ENCODE assay signal across 2 cellular contexts in the genomic region with DNA sequence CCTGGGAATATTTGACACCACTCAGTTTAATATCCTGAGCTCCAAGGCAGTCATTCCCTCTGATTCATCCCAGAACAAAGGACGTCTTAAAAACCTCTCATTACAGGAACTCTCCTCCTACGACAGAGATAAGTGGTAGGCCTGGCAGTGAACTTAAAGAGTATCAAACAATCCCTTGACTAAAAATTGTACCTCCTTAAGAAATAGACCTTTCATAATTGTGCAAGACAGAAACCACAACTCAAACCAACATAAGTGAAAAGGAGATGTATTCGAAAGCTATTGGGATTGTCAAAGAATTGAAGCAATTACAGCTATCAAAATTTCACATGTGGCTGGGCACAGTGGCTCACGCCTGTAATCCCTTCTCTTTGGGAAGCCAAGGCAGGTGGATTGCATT.
TF ChIP-seq lines count a peak whose summit lies in the region.

No MANE protein-coding gene starts in this region.

TF ChIP-seq in GM12878, 131 proteins besides CTCF, POLR2A, EP300 and RAD21 (continues in another document):
- TF ChIP-seq RAD51 (IDR thresholded peaks at IDR 0.05) (no peak), HDGF (IDR thresholded peaks at IDR 0.05) (no peak), BCL11A (IDR thresholded peaks at IDR 0.05; ENCODE audit: low read depth, low read length) (peak; percentile 74), TCF7 (IDR thresholded peaks at IDR 0.05; ENCODE audit: borderline replicate concordance) (peak; percentile 22; the same call in 1 of the 2 replicates), CEBPB (IDR thresholded peaks at IDR 0.05; ENCODE audit: borderline replicate concordance in 1 of 2, low read depth in 2 of 2, low read length in 2 of 2) (peak; percentile 36 to 55; a peak in 1 of 4 replicates), JUNB (IDR thresholded peaks at IDR 0.05) (peak; percentile 86), FOXM1 (IDR thresholded peaks at IDR 0.05; ENCODE audit: low read depth, low read length) (peak; percentile 31; the same call in 1 of the 2 replicates), FOS (IDR thresholded peaks at IDR 0.05; ENCODE audit: borderline replicate concordance, extremely low read depth, insufficient read length) (no peak), IKZF1 (conservative IDR thresholded peaks at IDR 0.05) (peak; percentile 89), CBFB (IDR thresholded peaks at IDR 0.05; ENCODE audit: low read depth) (no peak; the same call in 1 of the 2 replicates), ATF7 (IDR thresholded peaks at IDR 0.05; ENCODE audit: low read depth) (0 out of 2 replicates have a peak, but pooled peaks have one; percentile 40), SREBF1 (IDR thresholded peaks at IDR 0.05; ENCODE audit: low read length) (no peak), EGR1 (IDR thresholded peaks at IDR 0.05; ENCODE audit: borderline replicate concordance in 1 of 2, low read depth in 2 of 2, low read length in 2 of 2) (no peak), GATAD2B (conservative IDR thresholded peaks at IDR 0.05; ENCODE audit: low read depth) (peak; percentile 52; the same call in 1 of the 2 replicates), ETV6 (conservative IDR thresholded peaks at IDR 0.05 in 1 of 2, IDR thresholded peaks at IDR 0.05 in 1 of 2; ENCODE audit: borderline replicate concordance in 1 of 2, low read depth in 1 of 2) (no peak), MEF2B (IDR thresholded peaks at IDR 0.05; ENCODE audit: partially characterized antibody, poor library complexity, severe bottlenecking) (peak; percentile 14), RELB (IDR thresholded peaks at IDR 0.05; ENCODE audit: low read depth) (peak; percentile 68; the same call in 1 of the 2 replicates), BMI1 (IDR thresholded peaks at IDR 0.05; ENCODE audit: borderline replicate concordance) (peak; percentile 55; the same call in 1 of the 2 replicates), POLR2AphosphoS5 (IDR thresholded peaks at IDR 0.05; ENCODE audit: low read length) (no peak), IRF4 (IDR thresholded peaks at IDR 0.05; ENCODE audit: low read depth, low read length) (peak; percentile 55; the same call in 1 of the 2 replicates), MTA2 (IDR thresholded peaks at IDR 0.05; ENCODE audit: low read depth) (peak; percentile 94)
- TF ChIP-seq, protein P1, sequence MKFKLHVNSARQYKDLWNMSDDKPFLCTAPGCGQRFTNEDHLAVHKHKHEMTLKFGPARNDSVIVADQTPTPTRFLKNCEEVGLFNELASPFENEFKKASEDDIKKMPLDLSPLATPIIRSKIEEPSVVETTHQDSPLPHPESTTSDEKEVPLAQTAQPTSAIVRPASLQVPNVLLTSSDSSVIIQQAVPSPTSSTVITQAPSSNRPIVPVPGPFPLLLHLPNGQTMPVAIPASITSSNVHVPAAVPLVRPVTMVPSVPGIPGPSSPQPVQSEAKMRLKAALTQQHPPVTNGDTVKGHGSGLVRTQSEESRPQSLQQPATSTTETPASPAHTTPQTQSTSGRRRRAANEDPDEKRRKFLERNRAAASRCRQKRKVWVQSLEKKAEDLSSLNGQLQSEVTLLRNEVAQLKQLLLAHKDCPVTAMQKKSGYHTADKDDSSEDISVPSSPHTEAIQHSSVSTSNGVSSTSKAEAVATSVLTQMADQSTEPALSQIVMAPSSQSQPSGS (IDR thresholded peaks at IDR 0.05; ENCODE audit: low read length), result peak; percentile 77
- TF ChIP-seq, protein P2, sequence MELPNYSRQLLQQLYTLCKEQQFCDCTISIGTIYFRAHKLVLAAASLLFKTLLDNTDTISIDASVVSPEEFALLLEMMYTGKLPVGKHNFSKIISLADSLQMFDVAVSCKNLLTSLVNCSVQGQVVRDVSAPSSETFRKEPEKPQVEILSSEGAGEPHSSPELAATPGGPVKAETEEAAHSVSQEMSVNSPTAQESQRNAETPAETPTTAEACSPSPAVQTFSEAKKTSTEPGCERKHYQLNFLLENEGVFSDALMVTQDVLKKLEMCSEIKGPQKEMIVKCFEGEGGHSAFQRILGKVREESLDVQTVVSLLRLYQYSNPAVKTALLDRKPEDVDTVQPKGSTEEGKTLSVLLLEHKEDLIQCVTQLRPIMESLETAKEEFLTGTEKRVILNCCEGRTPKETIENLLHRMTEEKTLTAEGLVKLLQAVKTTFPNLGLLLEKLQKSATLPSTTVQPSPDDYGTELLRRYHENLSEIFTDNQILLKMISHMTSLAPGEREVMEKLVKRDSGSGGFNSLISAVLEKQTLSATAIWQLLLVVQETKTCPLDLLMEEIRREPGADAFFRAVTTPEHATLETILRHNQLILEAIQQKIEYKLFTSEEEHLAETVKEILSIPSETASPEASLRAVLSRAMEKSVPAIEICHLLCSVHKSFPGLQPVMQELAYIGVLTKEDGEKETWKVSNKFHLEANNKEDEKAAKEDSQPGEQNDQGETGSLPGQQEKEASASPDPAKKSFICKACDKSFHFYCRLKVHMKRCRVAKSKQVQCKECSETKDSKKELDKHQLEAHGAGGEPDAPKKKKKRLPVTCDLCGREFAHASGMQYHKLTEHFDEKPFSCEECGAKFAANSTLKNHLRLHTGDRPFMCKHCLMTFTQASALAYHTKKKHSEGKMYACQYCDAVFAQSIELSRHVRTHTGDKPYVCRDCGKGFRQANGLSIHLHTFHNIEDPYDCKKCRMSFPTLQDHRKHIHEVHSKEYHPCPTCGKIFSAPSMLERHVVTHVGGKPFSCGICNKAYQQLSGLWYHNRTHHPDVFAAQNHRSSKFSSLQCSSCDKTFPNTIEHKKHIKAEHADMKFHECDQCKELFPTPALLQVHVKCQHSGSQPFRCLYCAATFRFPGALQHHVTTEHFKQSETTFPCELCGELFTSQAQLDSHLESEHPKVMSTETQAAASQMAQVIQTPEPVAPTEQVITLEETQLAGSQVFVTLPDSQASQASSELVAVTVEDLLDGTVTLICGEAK (IDR thresholded peaks at IDR 0.05; ENCODE audit: borderline replicate concordance), result no peak

TF ChIP-seq in GM12891, 5 proteins besides CTCF, POLR2A, EP300 and RAD21:
- no peak for TF ChIP-seq POLR2AphosphoS5 (IDR thresholded peaks at IDR 0.05; ENCODE audit: low read depth, low read length)
- no peak for TF ChIP-seq PAX5 (IDR thresholded peaks at IDR 0.05; ENCODE audit: insufficient read depth, low read length, severe bottlenecking)
- no peak for TF ChIP-seq POU2F2 (IDR thresholded peaks at IDR 0.05; ENCODE audit: low read depth, low read length)
- TF ChIP-seq SPI1 (IDR thresholded peaks at IDR 0.05; ENCODE audit: low read depth, low read length), result no peak
- TF ChIP-seq TAF1 (IDR thresholded peaks at IDR 0.05; ENCODE audit: low read depth, low read length), result no peak
